In genomic region chr2:38465789-38466127, GRCh38 we compare ENCODE assay signal across 8 cellular contexts.
A peak's percentile ranks its signal among the peaks of the same experiment; 100 is the strongest.
DNase-seq lines count a peak whose midpoint lies in the region; ATAC-seq and TF ChIP-seq lines count a peak whose summit lies in the region.

No MANE protein-coding gene starts in this region.

- peak; percentile 54 for ATAC-seq in HG03565 (IDR thresholded peaks at IDR 0.05; ENCODE audit: unreplicated experiment)
- peak in 4 of 8 donors; percentile 50 to 70 (median 60) for ATAC-seq in heart right ventricle
- peak; percentile 68 to 74 for ATAC-seq in stimulated activated naive B cell treated with anti-CD40 and anti-IgM and Interleukin-4, amounts not matched to agents 10 μg/mL and 1 μg/mL and 100 μg/mL, for 72 hours (replicated peaks)
- no peak for ATAC-seq in HG03354 (IDR thresholded peaks at IDR 0.05; ENCODE audit: poor library complexity, severe bottlenecking, unreplicated experiment)

- H3K36me3 Mint-ChIP-seq in activated CD4-positive, alpha-beta memory T cell treated with anti-CD3 and anti-CD28 coated beads for 36 hours: no peaks in the 10 kb centered on the region
- H3K36me3 Mint-ChIP-seq in activated CD4-positive, alpha-beta memory T cell treated with anti-CD3 and anti-CD28 coated beads, Interleukin-2, amount 10 ng/mL, durations not matched to agents 7 days and 5 days (ENCODE audit: low read depth): no peaks in the 10 kb centered on the region
- no peaks in the 10 kb centered on the region for H3K36me3 Mint-ChIP-seq in stimulated activated naive B cell treated with anti-CD40 and anti-IgM and Interleukin-4, amounts not matched to agents 10 μg/mL and 1 μg/mL and 100 μg/mL, for 72 hours

- POLR2A ChIA-PET in activated CD4-positive, alpha-beta memory T cell treated with anti-CD3 and anti-CD28 coated beads for 36 hours (lab: Charles Lee): interaction anchor here (0.6 kb wide), 1 partner anchor 102 kb away, joined by 5 read pairs; no protein-coding TSS in a partner anchor
- POLR2A ChIA-PET in activated CD4-positive, alpha-beta memory T cell treated with anti-CD3 and anti-CD28 coated beads, Interleukin-2, amount 10 ng/mL, durations not matched to agents 7 days and 5 days (lab: Charles Lee): no interaction called here

- peak; percentile 23 for DNase-seq in activated CD4-positive, alpha-beta memory T cell treated with anti-CD3 and anti-CD28 coated beads for 36 hours
- DNase-seq in activated CD4-positive, alpha-beta memory T cell treated with anti-CD3 and anti-CD28 coated beads, Interleukin-2, amount 10 ng/mL, durations not matched to agents 7 days and 5 days: no peak
- DNase-seq in UCSD-AML1 (lab: John Stamatoyannopoulos, UW; ENCODE audit: unreplicated experiment): peak; percentile 21
- DNase-seq in heart right ventricle: peak in 1 of 2 donors; percentile 23
- peak; percentile 3 for DNase-seq in stimulated activated naive B cell treated with anti-CD40 and anti-IgM and Interleukin-4, amounts not matched to agents 10 μg/mL and 1 μg/mL and 100 μg/mL, for 72 hours
- DNase-seq in NCI-H2029 treated with DMSO at 0.1 percent for 48 hours (lab: John Stamatoyannopoulos, UW): no peak

- TF ChIP-seq CTCF in heart right ventricle (IDR thresholded peaks at IDR 0.05): peak; percentile 10 to 63 (median 45)

- H3K27ac ChIP-seq in heart right ventricle: no peak overlapping the region

- no peaks in the 10 kb centered on the region for H3K36me3 ChIP-seq in heart right ventricle

- no peaks in the 10 kb centered on the region for H3K9me3 Mint-ChIP-seq in activated CD4-positive, alpha-beta memory T cell treated with anti-CD3 and anti-CD28 coated beads for 36 hours
- no peaks in the 10 kb centered on the region for H3K9me3 Mint-ChIP-seq in activated CD4-positive, alpha-beta memory T cell treated with anti-CD3 and anti-CD28 coated beads, Interleukin-2, amount 10 ng/mL, durations not matched to agents 7 days and 5 days
- no peaks in the 10 kb centered on the region for H3K9me3 Mint-ChIP-seq in stimulated activated naive B cell treated with anti-CD40 and anti-IgM and Interleukin-4, amounts not matched to agents 10 μg/mL and 1 μg/mL and 100 μg/mL, for 72 hours

- WGBS in heart right ventricle, 2 donors: 70 to 76% methylated on average over 4 of the region's 4 CpGs

- H3K4me3 ChIP-seq in heart right ventricle: no peak overlapping the region

- intact Hi-C loops in activated CD4-positive, alpha-beta memory T cell treated with anti-CD3 and anti-CD28 coated beads for 36 hours (cut with micrococcal nuclease): loop anchor here (1.0 kb wide), 1 partner anchor 149 kb away; no protein-coding TSS in a partner anchor
- intact Hi-C loops in heart right ventricle (cut with DNase I): loop anchor here in 6 of 10 donors (5.0 to 10.0 kb wide), 4 partner anchors 138 to 151 kb away; no protein-coding TSS in a partner anchor

- H3K27ac Mint-ChIP-seq in activated CD4-positive, alpha-beta memory T cell treated with anti-CD3 and anti-CD28 coated beads for 36 hours: no peak overlapping the region
- no peak overlapping the region for H3K27ac Mint-ChIP-seq in activated CD4-positive, alpha-beta memory T cell treated with anti-CD3 and anti-CD28 coated beads, Interleukin-2, amount 10 ng/mL, durations not matched to agents 7 days and 5 days
- H3K27ac Mint-ChIP-seq in stimulated activated naive B cell treated with anti-CD40 and anti-IgM and Interleukin-4, amounts not matched to agents 10 μg/mL and 1 μg/mL and 100 μg/mL, for 72 hours: no peak overlapping the region

- peaks cover 6% of the 10 kb centered on the region for H3K27me3 Mint-ChIP-seq in activated CD4-positive, alpha-beta memory T cell treated with anti-CD3 and anti-CD28 coated beads for 36 hours
- peaks cover 3% of the 10 kb centered on the region for H3K27me3 Mint-ChIP-seq in activated CD4-positive, alpha-beta memory T cell treated with anti-CD3 and anti-CD28 coated beads, Interleukin-2, amount 10 ng/mL, durations not matched to agents 7 days and 5 days
- peaks cover 0 to 20% of the 10 kb centered on the region in 2 donors for H3K27me3 Mint-ChIP-seq in stimulated activated naive B cell treated with anti-CD40 and anti-IgM and Interleukin-4, amounts not matched to agents 10 μg/mL and 1 μg/mL and 100 μg/mL, for 72 hours

- H3K4me3 Mint-ChIP-seq in activated CD4-positive, alpha-beta memory T cell treated with anti-CD3 and anti-CD28 coated beads for 36 hours: no peak overlapping the region
- H3K4me3 Mint-ChIP-seq in activated CD4-positive, alpha-beta memory T cell treated with anti-CD3 and anti-CD28 coated beads, Interleukin-2, amount 10 ng/mL, durations not matched to agents 7 days and 5 days: no peak overlapping the region
- H3K4me3 Mint-ChIP-seq in stimulated activated naive B cell treated with anti-CD40 and anti-IgM and Interleukin-4, amounts not matched to agents 10 μg/mL and 1 μg/mL and 100 μg/mL, for 72 hours: no peak overlapping the region

- no peaks in the 10 kb centered on the region for H3K27me3 ChIP-seq in heart right ventricle

- H3K4me1 Mint-ChIP-seq in activated CD4-positive, alpha-beta memory T cell treated with anti-CD3 and anti-CD28 coated beads for 36 hours (ENCODE audit: low read depth): peaks cover 9% of the 10 kb centered on the region
- peaks cover 7% of the 10 kb centered on the region for H3K4me1 Mint-ChIP-seq in activated CD4-positive, alpha-beta memory T cell treated with anti-CD3 and anti-CD28 coated beads, Interleukin-2, amount 10 ng/mL, durations not matched to agents 7 days and 5 days
- H3K4me1 Mint-ChIP-seq in stimulated activated naive B cell treated with anti-CD40 and anti-IgM and Interleukin-4, amounts not matched to agents 10 μg/mL and 1 μg/mL and 100 μg/mL, for 72 hours: peaks cover 0 to 1% of the 10 kb centered on the region in 2 donors

- H3K9me3 ChIP-seq in heart right ventricle: no peaks in the 10 kb centered on the region

- CTCF ChIA-PET in activated CD4-positive, alpha-beta memory T cell treated with anti-CD3 and anti-CD28 coated beads for 36 hours (lab: Charles Lee): interaction anchor here (1.0 to 2.4 kb wide), 5 partner anchors 9 to 149 kb away, joined by 3 to 15 read pairs (median 3); no protein-coding TSS in a partner anchor
- CTCF ChIA-PET in activated CD4-positive, alpha-beta memory T cell treated with anti-CD3 and anti-CD28 coated beads, Interleukin-2, amount 10 ng/mL, durations not matched to agents 7 days and 5 days (lab: Charles Lee): interaction anchor here (0.5 to 3.6 kb wide), 10 partner anchors 9 to 174 kb away, joined by 3 to 29 read pairs (median 4); no protein-coding TSS in a partner anchor

- no peaks in the 10 kb centered on the region for H3K4me1 ChIP-seq in heart right ventricle

Comparison
In these comparisons a context has a peak if more than half of its experiments do, and no peak if none do; other contexts are left out.
1. DNase-seq: peak in activated CD4-positive, alpha-beta memory T cell treated with anti-CD3 and anti-CD28 coated beads for 36 hours (single experiment), UCSD-AML1 (single experiment) and stimulated activated naive B cell treated with anti-CD40 and anti-IgM and Interleukin-4, amounts not matched to agents 10 μg/mL and 1 μg/mL and 100 μg/mL, for 72 hours (single experiment); none in activated CD4-positive, alpha-beta memory T cell treated with anti-CD3 and anti-CD28 coated beads, Interleukin-2, amount 10 ng/mL, durations not matched to agents 7 days and 5 days (single experiment) and NCI-H2029 treated with DMSO at 0.1 percent for 48 hours (single experiment).